Comparison of ENCODE assay signal across 18 cellular contexts in genomic region chr16:21566891-21567414, GRCh38.
"Had no signal": no experiment of that assay in that cellular context is flagged by ENCODE, and none has a peak within 500 bp of the region (broad histone marks: within the 10 kb centered on the region; RNA-seq: fewer than 3 reads in every experiment).

No MANE protein-coding gene starts in this region.

- H3K36me3 Mint-ChIP-seq: activated CD4-positive, alpha-beta memory T cell treated with anti-CD3 and anti-CD28 coated beads for 36 hours had no signal

- H3K27me3 Mint-ChIP-seq: activated CD4-positive, alpha-beta memory T cell treated with anti-CD3 and anti-CD28 coated beads for 36 hours had no signal

- H3K9me3 Mint-ChIP-seq: activated B cell treated with CpG ODN at 0.5 μM for 24 hours; activated CD4-positive, alpha-beta memory T cell treated with anti-CD3 and anti-CD28 coated beads for 36 hours; activated T-cell treated with anti-CD3 and anti-CD28 coated beads, Interleukin-2, amount 50 U/mL, for 72 hours; T-helper 2 cell treated with Interferon-gamma antibody and Interleukin-4, amounts not matched to agents 5 μg/mL and 100 μg/mL, for 36 hours had no signal

- H3K4me1 ChIP-seq: thyroid gland, uterus had no signal

- DNase-seq: activated CD4-positive, alpha-beta memory T cell treated with anti-CD3 and anti-CD28 coated beads for 36 hours; activated CD4-positive, alpha-beta T cell treated with anti-CD3 and anti-CD28 coated beads for 4 hours; activated gamma-delta T cell treated with Interleukin-2 at 50 U/mL for 16 hours; activated T-cell treated with anti-CD3 and anti-CD28 coated beads, Interleukin-2, amount 50 U/mL, for 72 hours; cerebellar nuclear complex; effector CD4-positive, alpha-beta T cell; mammary epithelial cell; occipital lobe; right cardiac atrium; stimulated activated CD4-positive, alpha-beta T cell treated with anti-CD3 and anti-CD28 coated beads, Interleukin-15, amount 100 ng/mL, for 24 hours; stimulated activated CD4-positive, alpha-beta T cell treated with anti-CD3 and anti-CD28 coated beads, Interleukin-2, amount 100 ng/mL, for 48 hours; thyroid gland had no signal

- H3K27me3 ChIP-seq: thyroid gland, uterus had no signal

- H3K4me1 Mint-ChIP-seq: activated B cell treated with CpG ODN at 0.5 μM for 24 hours had no signal

- H3K27ac Mint-ChIP-seq: activated B cell treated with CpG ODN at 0.5 μM for 24 hours; activated CD4-positive, alpha-beta memory T cell treated with anti-CD3 and anti-CD28 coated beads for 36 hours; activated naive CD8-positive, alpha-beta T cell; activated T-cell treated with anti-CD3 and anti-CD28 coated beads, Interleukin-2, amount 50 U/mL, for 72 hours; T-helper 2 cell treated with Interferon-gamma antibody and Interleukin-4, amounts not matched to agents 5 μg/mL and 100 μg/mL, for 36 hours had no signal

- H3K36me3 ChIP-seq: prostate gland, thyroid gland, uterus had no signal

- ATAC-seq: activated T-cell treated with anti-CD3 and anti-CD28 coated beads, Interleukin-2, amount 50 U/mL, for 72 hours had no signal

- H3K4me3 ChIP-seq: prostate gland, skin epidermis, thyroid gland, uterus had no signal

- H3K9me3 ChIP-seq: prostate gland, thyroid gland, uterus had no signal

- H3K4me3 Mint-ChIP-seq: activated B cell treated with CpG ODN at 0.5 μM for 24 hours; activated CD4-positive, alpha-beta memory T cell treated with anti-CD3 and anti-CD28 coated beads for 36 hours; activated naive CD8-positive, alpha-beta T cell; activated T-cell treated with anti-CD3 and anti-CD28 coated beads, Interleukin-2, amount 50 U/mL, for 72 hours; T-helper 2 cell treated with Interferon-gamma antibody and Interleukin-4, amounts not matched to agents 5 μg/mL and 100 μg/mL, for 36 hours had no signal

- H3K27ac ChIP-seq: prostate gland, skin epidermis, thyroid gland, uterus had no signal
